1 cellular context compared by ENCODE assay signal in genomic region chr1:193537266-193538003, GRCh38.
TF ChIP-seq lines count a peak whose summit lies in the region.

No MANE protein-coding gene starts in this region.

TF ChIP-seq in GM12878, 131 proteins besides CTCF, POLR2A, EP300 and RAD21 (continued from another document and continues in another):
- TF ChIP-seq ZNF384 (IDR thresholded peaks at IDR 0.05; ENCODE audit: borderline replicate concordance, low read depth, low read length), result no peak
- TF ChIP-seq USF2 (IDR thresholded peaks at IDR 0.05; ENCODE audit: borderline replicate concordance, low read depth, low read length), result no peak
- TF ChIP-seq MTA2 (IDR thresholded peaks at IDR 0.05; ENCODE audit: low read depth), result peak; percentile 84
- TF ChIP-seq TARDBP (IDR thresholded peaks at IDR 0.05; ENCODE audit: borderline replicate concordance), result no peak
- TF ChIP-seq RBBP5 (conservative IDR thresholded peaks at IDR 0.05), result no peak
- TF ChIP-seq ZBTB4 (CRISPR knock-in tag; IDR thresholded peaks at IDR 0.05), result no peak
- TF ChIP-seq NBN (IDR thresholded peaks at IDR 0.05), result peak; percentile 66; the same call in 1 of the 2 replicates
- no peak for TF ChIP-seq ZNF622 (IDR thresholded peaks at IDR 0.05)
- TF ChIP-seq KLF5 (IDR thresholded peaks at IDR 0.05; ENCODE audit: partially characterized antibody), result peak; percentile 46
- no peak for TF ChIP-seq E2F4 (IDR thresholded peaks at IDR 0.05; ENCODE audit: low read depth, low read length)
- TF ChIP-seq ESRRA (IDR thresholded peaks at IDR 0.05; ENCODE audit: low read length), result no peak
- no peak for TF ChIP-seq PBX3 (IDR thresholded peaks at IDR 0.05; ENCODE audit: insufficient replicate concordance, low read depth, low read length)
- TF ChIP-seq ZNF24 (IDR thresholded peaks at IDR 0.05), result peak; percentile 55; the same call in 1 of the 2 replicates
- TF ChIP-seq NFIC (IDR thresholded peaks at IDR 0.05; ENCODE audit: low read depth, low read length), result peak; percentile 95
- TF ChIP-seq MTA3 (IDR thresholded peaks at IDR 0.05; ENCODE audit: borderline replicate concordance, low read length), result peak; percentile 86; the same call in 1 of the 2 replicates
- TF ChIP-seq ZNF217 (IDR thresholded peaks at IDR 0.05), result peak; percentile 100
- TF ChIP-seq CUX1 (IDR thresholded peaks at IDR 0.05; ENCODE audit: insufficient replicate concordance, low read depth, low read length), result no peak
- peak; percentile 96 for TF ChIP-seq PAX5 (IDR thresholded peaks at IDR 0.05; ENCODE audit: borderline replicate concordance, low read depth, low read length)
- TF ChIP-seq PAX8 (IDR thresholded peaks at IDR 0.05), result no peak
- TF ChIP-seq BACH1 (IDR thresholded peaks at IDR 0.05; ENCODE audit: borderline replicate concordance), result no peak; the same call in 1 of the 2 replicates
- TF ChIP-seq ELK1 (IDR thresholded peaks at IDR 0.05; ENCODE audit: low read depth, low read length), result no peak
- TF ChIP-seq CBX5 (IDR thresholded peaks at IDR 0.05; ENCODE audit: low read depth), result peak; percentile 76
- TF ChIP-seq MAX (IDR thresholded peaks at IDR 0.05; ENCODE audit: low read depth, low read length), result no peak
- TF ChIP-seq ASH2L (IDR thresholded peaks at IDR 0.05; ENCODE audit: borderline replicate concordance, low read depth), result no peak
- no peak for TF ChIP-seq ZNF592 (IDR thresholded peaks at IDR 0.05)
- TF ChIP-seq USF1 (IDR thresholded peaks at IDR 0.05; ENCODE audit: borderline replicate concordance, extremely low read length, insufficient read depth, low read depth, low read length), result no peak
- peak; percentile 95 for TF ChIP-seq SREBF1 (IDR thresholded peaks at IDR 0.05; ENCODE audit: low read length)
- peak; percentile 91 for TF ChIP-seq TCF7 (IDR thresholded peaks at IDR 0.05; ENCODE audit: borderline replicate concordance)
- no peak for TF ChIP-seq KDM1A (IDR thresholded peaks at IDR 0.05; ENCODE audit: borderline replicate concordance)
- no peak for TF ChIP-seq ZNF207 (IDR thresholded peaks at IDR 0.05; ENCODE audit: borderline replicate concordance)
- TF ChIP-seq MEF2A (IDR thresholded peaks at IDR 0.05; ENCODE audit: insufficient read depth, low read depth, low read length), result peak; percentile 83
- TF ChIP-seq TAF1 (IDR thresholded peaks at IDR 0.05; ENCODE audit: borderline replicate concordance, low read depth, low read length), result no peak
- TF ChIP-seq RELA (IDR thresholded peaks at IDR 0.05; ENCODE audit: borderline replicate concordance, partially characterized antibody), result no peak
- TF ChIP-seq BMI1 (IDR thresholded peaks at IDR 0.05; ENCODE audit: borderline replicate concordance), result peak; percentile 59; the same call in 1 of the 2 replicates
- TF ChIP-seq NFXL1 (IDR thresholded peaks at IDR 0.05; ENCODE audit: borderline replicate concordance), result no peak
- TF ChIP-seq RCOR1 (conservative IDR thresholded peaks at IDR 0.05; ENCODE audit: low read depth, low read length), result peak; percentile 73; the same call in 1 of the 2 replicates
- TF ChIP-seq POLR2AphosphoS2 (IDR thresholded peaks at IDR 0.05; ENCODE audit: low read depth, low read length), result no peak
- peak; percentile 94 for TF ChIP-seq JUNB (IDR thresholded peaks at IDR 0.05)
- peak; percentile 86 for TF ChIP-seq RUNX3 (IDR thresholded peaks at IDR 0.05; ENCODE audit: low read length)
- no peak for TF ChIP-seq EGR1 (IDR thresholded peaks at IDR 0.05; ENCODE audit: borderline replicate concordance in 1 of 2, low read depth in 2 of 2, low read length in 2 of 2)
- TF ChIP-seq TCF3 (IDR thresholded peaks at IDR 0.05; ENCODE audit: borderline replicate concordance, insufficient read depth, low read depth, low read length), result peak; percentile 55; the same call in 1 of the 2 replicates
- TF ChIP-seq BCL11A (IDR thresholded peaks at IDR 0.05; ENCODE audit: low read depth, low read length), result peak; percentile 92
- TF ChIP-seq HSF1 (IDR thresholded peaks at IDR 0.05; ENCODE audit: low read depth, low read length), result no peak
- no peak for TF ChIP-seq CBX3 (IDR thresholded peaks at IDR 0.05; ENCODE audit: borderline replicate concordance, low read depth)
